10 cellular contexts compared by ENCODE assay signal in genomic region chr13:46165485-46166220, GRCh38. TPM values are rescaled to one million over a fixed set of nuclear protein-coding genes. Genes with fewer than 3 reads are reported as not detected.
DNase-seq lines count a peak whose midpoint lies in the region; ATAC-seq and TF ChIP-seq lines count a peak whose summit lies in the region.
"Had no signal": no experiment of that assay in that cellular context is flagged by ENCODE, and none has a peak within 500 bp of the region (broad histone marks: within the 10 kb centered on the region; RNA-seq: fewer than 3 reads in every experiment).

No MANE protein-coding gene starts in this region.

- H3F3A ChIP-seq in GM23248 (ENCODE audit: insufficient read depth), result no peaks in the 10 kb centered on the region

- peaks cover 11% of the 10 kb centered on the region for H3K27me3 ChIP-seq in foreskin keratinocyte
- peaks cover 9% of the 10 kb centered on the region for H3K27me3 ChIP-seq in GM23248 (replicated peaks; ENCODE audit: insufficient read depth)

- H3K4me2 ChIP-seq in GM23248 (ENCODE audit: unreplicated experiment), result no peak overlapping the region

- ATAC-seq in GM21619 (IDR thresholded peaks at IDR 0.05; ENCODE audit: unreplicated experiment) (peak; percentile 46), foreskin keratinocyte (peak; percentile 58)

- peak; percentile 55 for DNase-seq in GM13976 (ENCODE audit: low spot score)
- DNase-seq in NAMALWA (ENCODE audit: low spot score), result peak; percentile 70
- DNase-seq in foreskin keratinocyte, result peak; percentile 66 to 81
- no peak for DNase-seq in GM23248
- no peak for DNase-seq in middle frontal gyrus (ENCODE audit: extremely low spot score, low spot score)
- DNase-seq in AG08396 (ENCODE audit: low spot score), result no peak
- no peak for DNase-seq in substantia nigra (lab: John Stamatoyannopoulos, UW)
- DNase-seq: activated CD8-positive, alpha-beta memory T cell treated with anti-CD3 and anti-CD28 coated beads, Interleukin-2, amount 50 U/mL, for 48 hours had no signal

- WGBS in GM23248 (ENCODE audit: low coverage in 1 of 2, low lambda C conversion rate in 2 of 2, missing lambda C conversion rate in 2 of 2), 2 experiments, result 29 to 31% methylated on average over 5 of the region's 5 CpGs

- H4K20me1 ChIP-seq in GM23248 (ENCODE audit: insufficient read depth), result no peaks in the 10 kb centered on the region

- H3K4me1 ChIP-seq in foreskin keratinocyte (peaks cover 5% of the 10 kb centered on the region), GM23248 (ENCODE audit: insufficient read depth) (no peaks in the 10 kb centered on the region)

- H3K4me3 ChIP-seq in GM23248, result no peak overlapping the region

- H3K27ac ChIP-seq in foreskin keratinocyte (no peak overlapping the region), GM23248 (no peak overlapping the region), substantia nigra (ENCODE audit: low read depth, low read length, poor library complexity, severe bottlenecking) (no peak overlapping the region)

- no peaks in the 10 kb centered on the region for H3K79me2 ChIP-seq in GM23248 (ENCODE audit: insufficient read depth)

- no peaks in the 10 kb centered on the region for H3K9me2 ChIP-seq in GM23248 (ENCODE audit: insufficient read depth)

- no peaks in the 10 kb centered on the region for H3K36me3 ChIP-seq in GM23248 (ENCODE audit: low read depth)

- no peaks in the 10 kb centered on the region for H3K9me3 ChIP-seq in GM23248 (ENCODE audit: low read depth)

- no peak for TF ChIP-seq CTCF in GM13976 (IDR thresholded peaks at IDR 0.05; ENCODE audit: borderline replicate concordance, control extremely low read depth, extremely low read depth, insufficient read depth, missing control alignments)
- TF ChIP-seq CTCF in foreskin keratinocyte (conservative IDR thresholded peaks at IDR 0.05), result no peak

- H2AFZ ChIP-seq in GM23248, result no peak overlapping the region

- in situ Hi-C loops in GM13976 (cut with MboI; ENCODE audit: low sequenced_read_pairs, unreplicated experiment) (no loop called here), GM23248 (cut with MboI) (no loop called here)

- H3K9ac ChIP-seq in GM23248, result no peak overlapping the region

RNA-seq across cellular contexts. Expression of gene LCP1, which starts 16.3 kb away (rescaled TPM):
- total RNA-seq in foreskin keratinocyte, result 4.7 and 105 TPM in 2 replicates
- polyA plus RNA-seq in foreskin keratinocyte (2.2 and 47.6 TPM in 2 replicates), GM23248 (2016; fragmentation: Nextera tagmentation; extraction: Ambion mirVana) (0.64 and 1.3 TPM in 2 replicates)
- not detected in 2 replicates for total RNA-seq in GM23248 (2014; rRNA removed; shearing (Covaris generic))

RNA-seq across cellular contexts. Expression of gene LRRC63, which starts 46.1 kb away (rescaled TPM):
- total RNA-seq in foreskin keratinocyte, result not detected in 2 replicates
- polyA plus RNA-seq in foreskin keratinocyte, result 0.02 TPM in 1 of 2 replicates, not detected in the other
- total RNA-seq in GM23248 (2014; rRNA removed; shearing (Covaris generic)), result not detected in 2 replicates
- not detected in 2 replicates for polyA plus RNA-seq in GM23248 (2016; fragmentation: Nextera tagmentation; extraction: Ambion mirVana)
- polyA plus RNA-seq: keratinocyte had no signal

Comparison
In these comparisons a context has a peak if more than half of its experiments do, and no peak if none do; other contexts are left out.
1. DNase-seq: peak in GM13976 (single experiment), NAMALWA (single experiment) and foreskin keratinocyte (2 of 2); none in GM23248 (single experiment), middle frontal gyrus (single experiment), AG08396 (single experiment) and substantia nigra (0 of 49).